10 cellular contexts compared by ENCODE assay signal in genomic region chr11:61369372-61370348, GRCh38. TPM values are rescaled to one million over a fixed set of nuclear protein-coding genes. Genes with fewer than 3 reads are reported as not detected.
A peak's percentile ranks its signal among the peaks of the same experiment; 100 is the strongest.
DNase-seq lines count a peak whose midpoint lies in the region; ATAC-seq, FAIRE-seq and TF ChIP-seq lines count a peak whose summit lies in the region.
"Had no signal": no experiment of that assay in that cellular context is flagged by ENCODE, and none has a peak within 500 bp of the region (broad histone marks: within the 10 kb centered on the region; RNA-seq: fewer than 3 reads in every experiment).

No MANE protein-coding gene starts in this region.

- H3K4me3 Mint-ChIP-seq in natural killer cell = no peak overlapping the region
- no peak overlapping the region for H3K4me3 Mint-ChIP-seq in natural killer cell treated with Interleukin-12 subunit alpha and Interleukin-12 subunit beta and Interleukin-15 and Interleukin-18, amount 100 ng/mL, for 72 hours
- H3K4me3 Mint-ChIP-seq in dendritic cell treated with granulocyte-macrophage colony-stimulating factor and Interleukin-4, amounts not matched to agents 40 ng/mL and 50 ng/mL, for 4 days = no peak overlapping the region

- H2BK5ac ChIP-seq in mesenchymal stem cell (ENCODE audit: low read depth, low read length, poor library complexity, severe bottlenecking) = no peak overlapping the region

- H3K9me3 ChIP-seq in mesenchymal stem cell (ENCODE audit: control insufficient read depth, low read length) (no peaks in the 10 kb centered on the region), vagina (no peaks in the 10 kb centered on the region)

- H3K4ac ChIP-seq in mesenchymal stem cell (ENCODE audit: low read depth in 1 of 2, low read length in 2 of 2) = no peak overlapping the region

- H2AK5ac ChIP-seq in mesenchymal stem cell (ENCODE audit: low read length, severe bottlenecking) = no peak overlapping the region

- H3K36me3 ChIP-seq in mesenchymal stem cell (ENCODE audit: control insufficient read depth in 1 of 2, insufficient read depth in 2 of 2, low read depth in 1 of 2, low read length in 2 of 2) (peaks cover 42 to 66% of the 10 kb centered on the region in 2 experiments), vagina (peaks cover 0 to 46% of the 10 kb centered on the region in 2 donors)

- no peaks in the 10 kb centered on the region for H3K4me1 Mint-ChIP-seq in natural killer cell
- peaks cover 0 to 6% of the 10 kb centered on the region in 2 donors for H3K4me1 Mint-ChIP-seq in natural killer cell treated with Interleukin-12 subunit alpha and Interleukin-12 subunit beta and Interleukin-15 and Interleukin-18, amount 100 ng/mL, for 72 hours (ENCODE audit: low read depth in 2 of 2)
- peaks cover 27% of the 10 kb centered on the region for H3K4me1 Mint-ChIP-seq in dendritic cell treated with granulocyte-macrophage colony-stimulating factor and Interleukin-4, amounts not matched to agents 40 ng/mL and 50 ng/mL, for 4 days (ENCODE audit: low read depth)

- H3K4me1 ChIP-seq in mesenchymal stem cell (ENCODE audit: control insufficient read depth, insufficient read depth, low read depth, low read length) (peaks cover 4% of the 10 kb centered on the region), vagina (peaks cover 23% of the 10 kb centered on the region)

- no peak overlapping the region for H3K14ac ChIP-seq in mesenchymal stem cell (ENCODE audit: low read length in 2 of 2)

- H3K4me3 ChIP-seq in mesenchymal stem cell (ENCODE audit: insufficient read depth in 1 of 2, low read depth in 1 of 2, low read length in 2 of 2) (peak overlapping the region in 1 of 2 experiments; percentile 24), vagina (no peak overlapping the region)

- intact Hi-C loops in natural killer cell (cut with micrococcal nuclease) (no loop called here), vagina (cut with DNase I) (no loop called here)
- intact Hi-C loops in dendritic cell treated with granulocyte-macrophage colony-stimulating factor and Interleukin-4, amounts not matched to agents 40 ng/mL and 50 ng/mL, for 4 days (cut with micrococcal nuclease) = no loop called here

- no peaks in the 10 kb centered on the region for H3K27me3 Mint-ChIP-seq in natural killer cell (ENCODE audit: low read depth in 2 of 2)
- H3K27me3 Mint-ChIP-seq in natural killer cell treated with Interleukin-12 subunit alpha and Interleukin-12 subunit beta and Interleukin-15 and Interleukin-18, amount 100 ng/mL, for 72 hours = no peaks in the 10 kb centered on the region
- no peaks in the 10 kb centered on the region for H3K27me3 Mint-ChIP-seq in dendritic cell treated with granulocyte-macrophage colony-stimulating factor and Interleukin-4, amounts not matched to agents 40 ng/mL and 50 ng/mL, for 4 days

- peak overlapping the region; percentile 29 to 47 for H3K27ac Mint-ChIP-seq in natural killer cell
- H3K27ac Mint-ChIP-seq in natural killer cell treated with Interleukin-12 subunit alpha and Interleukin-12 subunit beta and Interleukin-15 and Interleukin-18, amount 100 ng/mL, for 72 hours = no peak overlapping the region
- H3K27ac Mint-ChIP-seq in dendritic cell treated with granulocyte-macrophage colony-stimulating factor and Interleukin-4, amounts not matched to agents 40 ng/mL and 50 ng/mL, for 4 days = peak overlapping the region; percentile 32

- no peak for ATAC-seq in natural killer cell
- ATAC-seq in natural killer cell treated with Interleukin-12 subunit alpha and Interleukin-12 subunit beta and Interleukin-15 and Interleukin-18, amount 100 ng/mL, for 72 hours = no peak

- H3K79me1 ChIP-seq in mesenchymal stem cell (replicated peaks; ENCODE audit: low read length, poor library complexity, severe bottlenecking) = peaks cover 15% of the 10 kb centered on the region

- H3K27me3 ChIP-seq in mesenchymal stem cell (ENCODE audit: control insufficient read depth in 1 of 2, insufficient read depth in 1 of 2, low read length in 2 of 2) = no peaks in the 10 kb centered on the region
- H3K27me3 ChIP-seq in vagina = no peaks in the 10 kb centered on the region

- no peak overlapping the region for H4K8ac ChIP-seq in mesenchymal stem cell (ENCODE audit: low read length)

- no peak for FAIRE-seq in D721Med (lab: Jason Lieb, UNC)

- DNase-seq in natural killer cell (no peak), mesenchymal stem cell (peak; percentile 63), vagina (ENCODE audit: extremely low spot score in 2 of 2) (no peak), NCI-H1092 (lab: John Stamatoyannopoulos, UW) (no peak), NCI-H2171 treated with DMSO at 0.1 percent for 48 hours (lab: John Stamatoyannopoulos, UW) (no peak), D721Med (ENCODE audit: insufficient read length, low spot score) (no peak)
- DNase-seq in natural killer cell treated with Interleukin-12 subunit alpha and Interleukin-12 subunit beta and Interleukin-15 and Interleukin-18, amount 100 ng/mL, for 72 hours (ENCODE audit: low spot score) = no peak
- DNase-seq: dermis blood vessel endothelial cell, retina had no signal

- H2BK15ac ChIP-seq in mesenchymal stem cell (ENCODE audit: low read depth, poor library complexity, severe bottlenecking) = no peak overlapping the region

- no peak overlapping the region for H2AFZ ChIP-seq in mesenchymal stem cell (ENCODE audit: low read depth, low read length)

- no peak overlapping the region for H4K91ac ChIP-seq in mesenchymal stem cell (ENCODE audit: low read length)

- H3K27ac ChIP-seq in mesenchymal stem cell (ENCODE audit: low read length, poor library complexity, severe bottlenecking) = peak overlapping the region; percentile 4
- peak overlapping the region; percentile 68 for H3K27ac ChIP-seq in vagina

- H3K4me2 ChIP-seq in mesenchymal stem cell (ENCODE audit: low read length, poor library complexity, severe bottlenecking) = no peak overlapping the region

- H3K9ac ChIP-seq in mesenchymal stem cell (ENCODE audit: low read length) = peak overlapping the region; percentile 57

- H3K9me3 Mint-ChIP-seq in natural killer cell = no peaks in the 10 kb centered on the region
- H3K9me3 Mint-ChIP-seq in natural killer cell treated with Interleukin-12 subunit alpha and Interleukin-12 subunit beta and Interleukin-15 and Interleukin-18, amount 100 ng/mL, for 72 hours = no peaks in the 10 kb centered on the region
- H3K9me3 Mint-ChIP-seq in dendritic cell treated with granulocyte-macrophage colony-stimulating factor and Interleukin-4, amounts not matched to agents 40 ng/mL and 50 ng/mL, for 4 days = no peaks in the 10 kb centered on the region

- no peak overlapping the region for H3K23ac ChIP-seq in mesenchymal stem cell (ENCODE audit: low read length in 2 of 2)

- no peak overlapping the region for H2BK12ac ChIP-seq in mesenchymal stem cell (ENCODE audit: low read length in 2 of 2)

- no peak for TF ChIP-seq POLR2A in vagina (IDR thresholded peaks at IDR 0.05)

- WGBS in mesenchymal stem cell = 98% methylated on average over 9 of the region's 9 CpGs

- H3K18ac ChIP-seq in mesenchymal stem cell (ENCODE audit: low read depth in 1 of 2, low read length in 2 of 2) = no peak overlapping the region

- H2BK120ac ChIP-seq in mesenchymal stem cell (ENCODE audit: low read depth, low read length) = no peak overlapping the region

- no peak for TF ChIP-seq CTCF in natural killer cell (IDR thresholded peaks at IDR 0.05)
- no peak for TF ChIP-seq CTCF in vagina (IDR thresholded peaks at IDR 0.05)
- no peak for TF ChIP-seq CTCF in D721Med (IDR thresholded peaks at IDR 0.05; ENCODE audit: insufficient read depth, missing control alignments)

- peaks cover 17% of the 10 kb centered on the region for H3K36me3 Mint-ChIP-seq in natural killer cell
- peaks cover 19% of the 10 kb centered on the region for H3K36me3 Mint-ChIP-seq in natural killer cell treated with Interleukin-12 subunit alpha and Interleukin-12 subunit beta and Interleukin-15 and Interleukin-18, amount 100 ng/mL, for 72 hours
- peaks cover 76% of the 10 kb centered on the region for H3K36me3 Mint-ChIP-seq in dendritic cell treated with granulocyte-macrophage colony-stimulating factor and Interleukin-4, amounts not matched to agents 40 ng/mL and 50 ng/mL, for 4 days (ENCODE audit: low read depth)

RNA-seq across cellular contexts. Expression of gene TMEM138, which starts 7.5 kb away (rescaled TPM):
- total RNA-seq in natural killer cell = 10 to 100 TPM; 63.8 to 75.9 (median 66.5) TPM
- 100 to 1,000 TPM in 1 of 2 donors, 10 to 100 TPM in 1; 56.1 to 107 TPM for total RNA-seq in natural killer cell treated with Interleukin-12 subunit alpha and Interleukin-12 subunit beta and Interleukin-15 and Interleukin-18, amount 100 ng/mL, for 72 hours
- polyA plus RNA-seq in mesenchymal stem cell (2013, experiment 1 of 2) = 68.7 TPM
- 67.7 TPM for polyA plus RNA-seq in mesenchymal stem cell (2013, experiment 2 of 2)
- total RNA-seq in vagina = 19.9 TPM

RNA-seq across cellular contexts. Expression of gene CYB561A3, which starts 8.0 kb away (rescaled TPM):
- total RNA-seq in natural killer cell (10 to 100 TPM; 24.6 to 33.5 (median 30.2) TPM), vagina (26.5 TPM)
- 100 to 1,000 TPM in 1 of 2 donors, 10 to 100 TPM in 1; 33.0 to 112 TPM for total RNA-seq in natural killer cell treated with Interleukin-12 subunit alpha and Interleukin-12 subunit beta and Interleukin-15 and Interleukin-18, amount 100 ng/mL, for 72 hours
- polyA plus RNA-seq in mesenchymal stem cell (2013, experiment 1 of 2) = 33.2 TPM
- 32.4 TPM for polyA plus RNA-seq in mesenchymal stem cell (2013, experiment 2 of 2)

RNA-seq across cellular contexts. Expression of gene TMEM216, which starts 22.7 kb away (rescaled TPM):
- total RNA-seq in natural killer cell (10 to 100 TPM in 1 of 3 donors, 1 to 10 TPM in 2; 5.1 to 10.7 (median 9.2) TPM), vagina (16.0 TPM)
- total RNA-seq in natural killer cell treated with Interleukin-12 subunit alpha and Interleukin-12 subunit beta and Interleukin-15 and Interleukin-18, amount 100 ng/mL, for 72 hours = 10 to 100 TPM; 17.7 to 18.2 TPM
- polyA plus RNA-seq in mesenchymal stem cell (2013, experiment 1 of 2) = 13.1 TPM
- polyA plus RNA-seq in mesenchymal stem cell (2013, experiment 2 of 2) = 13.1 TPM

RNA-seq across cellular contexts. Expression of gene TKFC, which starts 36.6 kb away (rescaled TPM):
- total RNA-seq in natural killer cell (10 to 100 TPM; 32.9 to 54.8 (median 38.6) TPM), vagina (22.6 TPM)
- 10 to 100 TPM; 18.9 to 38.9 TPM for total RNA-seq in natural killer cell treated with Interleukin-12 subunit alpha and Interleukin-12 subunit beta and Interleukin-15 and Interleukin-18, amount 100 ng/mL, for 72 hours
- polyA plus RNA-seq in mesenchymal stem cell (2013, experiment 1 of 2) = 9.3 TPM
- polyA plus RNA-seq in mesenchymal stem cell (2013, experiment 2 of 2) = 9.6 TPM

RNA-seq across cellular contexts. Expression of gene DDB1, which starts 36.8 kb away (rescaled TPM):
- total RNA-seq in natural killer cell (100 to 1,000 TPM; 170 to 233 (median 229) TPM), vagina (132 TPM)
- total RNA-seq in natural killer cell treated with Interleukin-12 subunit alpha and Interleukin-12 subunit beta and Interleukin-15 and Interleukin-18, amount 100 ng/mL, for 72 hours = 100 to 1,000 TPM; 241 to 276 TPM
- polyA plus RNA-seq in mesenchymal stem cell (2013, experiment 1 of 2) = 93.9 TPM
- 91.2 TPM for polyA plus RNA-seq in mesenchymal stem cell (2013, experiment 2 of 2)

Comparison
In these comparisons a context has a peak if more than half of its experiments do, and no peak if none do; other contexts are left out.
1. H3K27ac Mint-ChIP-seq: peak in natural killer cell (2 of 2) and dendritic cell treated with granulocyte-macrophage colony-stimulating factor and Interleukin-4, amounts not matched to agents 40 ng/mL and 50 ng/mL, for 4 days (single experiment); none in natural killer cell treated with Interleukin-12 subunit alpha and Interleukin-12 subunit beta and Interleukin-15 and Interleukin-18, amount 100 ng/mL, for 72 hours (0 of 2).